ENCODE assay signal across 35 cellular contexts in genomic region chr22:32233091-32233490, GRCh38. TPM values are rescaled to one million over a fixed set of nuclear protein-coding genes. Genes with fewer than 3 reads are reported as not detected.
"Had no signal": no experiment of that assay in that cellular context is flagged by ENCODE, and none has a peak within 500 bp of the region (broad histone marks: within the 10 kb centered on the region; RNA-seq: fewer than 3 reads in every experiment).

No MANE protein-coding gene starts in this region.

- H3K36me3 Mint-ChIP-seq: activated CD4-positive, alpha-beta memory T cell treated with anti-CD3 and anti-CD28 coated beads for 36 hours; activated naive CD4-positive, alpha-beta T cell treated with anti-CD3 and anti-CD28 coated beads, Interleukin-2, amount 10 ng/mL, durations not matched to agents 7 days and 5 days; activated naive CD4-positive, alpha-beta T cell treated with anti-CD3 and anti-CD28 coated beads, Interleukin-2, amount 50 U/mL, for 24 hours; activated naive CD8-positive, alpha-beta T cell; activated naive CD8-positive, alpha-beta T cell treated with anti-CD3 and anti-CD28 coated beads, Interleukin-2, amount 10 ng/mL, durations not matched to agents 7 days and 5 days had no signal

- H3K4me3 Mint-ChIP-seq: activated B cell treated with CpG ODN at 0.5 μM for 24 hours; activated CD4-positive, alpha-beta memory T cell treated with anti-CD3 and anti-CD28 coated beads for 36 hours; activated CD4-positive, alpha-beta T cell treated with anti-CD3 and anti-CD28 coated beads, Interleukin-2, amount 10 ng/mL, durations not matched to agents 24 days and 14 days; activated CD8-positive, alpha-beta T cell treated with anti-CD3 and anti-CD28 coated beads for 36 hours; activated naive CD4-positive, alpha-beta T cell treated with anti-CD3 and anti-CD28 coated beads, Interleukin-2, amount 10 ng/mL, durations not matched to agents 7 days and 5 days; activated naive CD4-positive, alpha-beta T cell treated with anti-CD3 and anti-CD28 coated beads, Interleukin-2, amount 50 U/mL, for 24 hours; activated naive CD8-positive, alpha-beta T cell; activated naive CD8-positive, alpha-beta T cell treated with anti-CD3 and anti-CD28 coated beads, Interleukin-2, amount 10 ng/mL, durations not matched to agents 7 days and 5 days; activated naive CD8-positive, alpha-beta T cell treated with anti-CD3 and anti-CD28 coated beads, Interleukin-2, amount 50 U/mL, for 24 hours; brain; central memory CD8-positive, alpha-beta T cell; T-helper 1 cell treated with Interleukin-12 subunit alpha and Interleukin-12 subunit beta and Interleukin-4 antibody, amounts not matched to agents 30 μg/mL and 1 μg/mL, for 36 hours; T-helper 2 cell treated with Interferon-gamma antibody and Interleukin-4, amounts not matched to agents 5 μg/mL and 100 μg/mL, for 36 hours had no signal

- DNase-seq: activated B cell treated with CpG ODN at 0.5 μM for 24 hours; activated CD4-positive, alpha-beta memory T cell treated with anti-CD3 and anti-CD28 coated beads for 36 hours; activated CD4-positive, alpha-beta T cell treated with anti-CD3 and anti-CD28 coated beads for 4 hours; activated CD4-positive, alpha-beta T cell treated with anti-CD3 and anti-CD28 coated beads, Interleukin-2, amount 10 ng/mL, durations not matched to agents 24 days and 14 days; activated CD4-positive, alpha-beta T cell treated with anti-CD3 and anti-CD28 coated beads, Interleukin-2, amount 50 U/mL, for 1 hour; activated CD4-positive, alpha-beta T cell treated with anti-CD3 and anti-CD28 coated beads, Interleukin-2, amount 50 U/mL, for 4 hours; activated CD4-positive, CD25-positive, alpha-beta regulatory T cell treated with anti-CD3 and anti-CD28 coated beads, Interleukin-2, amount 50 U/mL, for 72 hours; activated CD8-positive, alpha-beta memory T cell treated with anti-CD3 and anti-CD28 coated beads, Interleukin-2, amount 50 U/mL, for 4 hours; activated CD8-positive, alpha-beta T cell treated with anti-CD3 and anti-CD28 coated beads for 36 hours; activated effector memory CD4-positive, alpha-beta T cell treated with Interleukin-2 at 50 U/mL for 16 hours; activated gamma-delta T cell; activated naive CD4-positive, alpha-beta T cell treated with anti-CD3 and anti-CD28 coated beads, Interleukin-2, amount 10 ng/mL, durations not matched to agents 7 days and 5 days; activated naive CD4-positive, alpha-beta T cell treated with Interleukin-2 at 50 U/mL for 16 hours; activated naive CD8-positive, alpha-beta T cell treated with anti-CD3 and anti-CD28 coated beads, Interleukin-2, amount 10 ng/mL, durations not matched to agents 7 days and 5 days; activated naive CD8-positive, alpha-beta T cell treated with anti-CD3 and anti-CD28 coated beads, Interleukin-2, amount 50 U/mL, for 24 hours; activated T-cell treated with anti-CD3 and anti-CD28 coated beads for 4 hours; activated T-cell treated with anti-CD3 and anti-CD28 coated beads, Interleukin-2, amount 50 U/mL, for 1 hour; activated T-cell treated with anti-CD3 and anti-CD28 coated beads, Interleukin-2, amount 50 U/mL, for 48 hours; amygdala; caudate nucleus; T-helper 1 cell; T-helper 2 cell; T-helper 9 cell had no signal

- ATAC-seq: activated CD8-positive, alpha-beta T cell treated with anti-CD3 and anti-CD28 coated beads for 36 hours; activated naive CD8-positive, alpha-beta T cell treated with anti-CD3 and anti-CD28 coated beads, Interleukin-2, amount 50 U/mL, for 24 hours had no signal

- FAIRE-seq: bronchial epithelial cell, TTC549 had no signal

- H3K9me3 Mint-ChIP-seq: activated B cell treated with CpG ODN at 0.5 μM for 24 hours; activated CD4-positive, alpha-beta memory T cell treated with anti-CD3 and anti-CD28 coated beads for 36 hours; activated CD4-positive, alpha-beta T cell treated with anti-CD3 and anti-CD28 coated beads, Interleukin-2, amount 10 ng/mL, durations not matched to agents 24 days and 14 days; activated CD8-positive, alpha-beta T cell treated with anti-CD3 and anti-CD28 coated beads for 36 hours; activated naive CD4-positive, alpha-beta T cell treated with anti-CD3 and anti-CD28 coated beads, Interleukin-2, amount 10 ng/mL, durations not matched to agents 7 days and 5 days; activated naive CD4-positive, alpha-beta T cell treated with anti-CD3 and anti-CD28 coated beads, Interleukin-2, amount 50 U/mL, for 24 hours; activated naive CD8-positive, alpha-beta T cell treated with anti-CD3 and anti-CD28 coated beads, Interleukin-2, amount 10 ng/mL, durations not matched to agents 7 days and 5 days; activated naive CD8-positive, alpha-beta T cell treated with anti-CD3 and anti-CD28 coated beads, Interleukin-2, amount 50 U/mL, for 24 hours; activated T-helper 2 cell treated with anti-CD3 and anti-CD28 coated beads, Interferon-gamma antibody, Interleukin-2, Interleukin-4, amounts not matched to agents 10 μg/mL and 5 μg/mL and 100 μg/mL, durations not matched to agents 14 hours and 24 hours and 36 hours; brain; central memory CD8-positive, alpha-beta T cell; T-helper 1 cell treated with Interleukin-12 subunit alpha and Interleukin-12 subunit beta and Interleukin-4 antibody, amounts not matched to agents 30 μg/mL and 1 μg/mL, for 36 hours; T-helper 2 cell treated with Interferon-gamma antibody and Interleukin-4, amounts not matched to agents 5 μg/mL and 100 μg/mL, for 36 hours had no signal

- H3K4me1 Mint-ChIP-seq: activated B cell treated with CpG ODN at 0.5 μM for 24 hours; activated CD4-positive, alpha-beta T cell treated with anti-CD3 and anti-CD28 coated beads, Interleukin-2, amount 10 ng/mL, durations not matched to agents 24 days and 14 days; activated naive CD4-positive, alpha-beta T cell treated with anti-CD3 and anti-CD28 coated beads, Interleukin-2, amount 10 ng/mL, durations not matched to agents 7 days and 5 days; activated naive CD4-positive, alpha-beta T cell treated with anti-CD3 and anti-CD28 coated beads, Interleukin-2, amount 50 U/mL, for 24 hours; activated naive CD8-positive, alpha-beta T cell treated with anti-CD3 and anti-CD28 coated beads, Interleukin-2, amount 10 ng/mL, durations not matched to agents 7 days and 5 days; activated naive CD8-positive, alpha-beta T cell treated with anti-CD3 and anti-CD28 coated beads, Interleukin-2, amount 50 U/mL, for 24 hours; central memory CD8-positive, alpha-beta T cell had no signal

RNA-seq across cellular contexts. Expression of gene SLC5A4, which starts 22.1 kb away (rescaled TPM):
- total RNA-seq: activated B cell treated with CpG ODN at 0.5 μM for 24 hours; activated CD4-positive, alpha-beta memory T cell treated with anti-CD3 and anti-CD28 coated beads for 36 hours; activated CD4-positive, alpha-beta T cell treated with anti-CD3 and anti-CD28 coated beads, Interleukin-2, amount 10 ng/mL, durations not matched to agents 24 days and 14 days; activated CD8-positive, alpha-beta memory T cell treated with anti-CD3 and anti-CD28 coated beads for 36 hours; activated CD8-positive, alpha-beta T cell treated with anti-CD3 and anti-CD28 coated beads for 36 hours; activated naive CD8-positive, alpha-beta T cell treated with anti-CD3 and anti-CD28 coated beads, Interleukin-2, amount 10 ng/mL, durations not matched to agents 7 days and 5 days; activated T-helper 2 cell treated with anti-CD3 and anti-CD28 coated beads, Interferon-gamma antibody, Interleukin-2, Interleukin-4, amounts not matched to agents 10 μg/mL and 5 μg/mL and 100 μg/mL, durations not matched to agents 14 hours and 24 hours and 36 hours; bronchial epithelial cell; cardiac muscle cell had no signal

RNA-seq across cellular contexts. Expression of gene RFPL2, which starts 28.2 kb away (rescaled TPM):
- total RNA-seq: activated B cell treated with CpG ODN at 0.5 μM for 24 hours; activated CD4-positive, alpha-beta T cell treated with anti-CD3 and anti-CD28 coated beads, Interleukin-2, amount 10 ng/mL, durations not matched to agents 24 days and 14 days; activated CD8-positive, alpha-beta T cell treated with anti-CD3 and anti-CD28 coated beads for 36 hours; activated naive CD8-positive, alpha-beta T cell treated with anti-CD3 and anti-CD28 coated beads, Interleukin-2, amount 10 ng/mL, durations not matched to agents 7 days and 5 days; ascending aorta; bronchial epithelial cell had no signal
